15 cellular contexts compared by ENCODE assay signal in genomic region chr10:68469838-68470237, GRCh38. TPM values are rescaled to one million over a fixed set of nuclear protein-coding genes. Genes with fewer than 3 reads are reported as not detected.
DNase-seq lines count a peak whose midpoint lies in the region; ATAC-seq, FAIRE-seq and TF ChIP-seq lines count a peak whose summit lies in the region.
"Had no signal": no experiment of that assay in that cellular context is flagged by ENCODE, and none has a peak within 500 bp of the region (broad histone marks: within the 10 kb centered on the region; RNA-seq: fewer than 3 reads in every experiment).

No MANE protein-coding gene starts in this region.

- no peak for TF ChIP-seq EP300 in GM12878 (IDR thresholded peaks at IDR 0.05; ENCODE audit: borderline replicate concordance in 1 of 2, control insufficient read depth in 1 of 2, low read depth in 2 of 2, low read length in 2 of 2)

- H3K79me2 ChIP-seq in Loucy (ENCODE audit: insufficient read depth, low read length) (peaks cover 59% of the 10 kb centered on the region), GM12878 (ENCODE audit: control insufficient read depth, insufficient read depth, low read length) (peaks cover 30% of the 10 kb centered on the region)

- no TSS peak for BruUV-seq in GM12878 (replicated peaks; lab: Mats Ljungman, UMichigan)

- H3K36me3 ChIP-seq in Loucy (ENCODE audit: insufficient read depth, low read length) (peaks cover 23% of the 10 kb centered on the region; the same call in 1 of the 2 replicates), GM12878 (ENCODE audit: control insufficient read depth in 2 of 2, insufficient read depth in 2 of 2, low read length in 1 of 2) (no peaks in the 10 kb centered on the region; a peak in 2 of 4 replicates)
- H3K36me3 ChIP-seq: adrenal gland had no signal

- CTCF ChIA-PET in GM12878 (lab: Yijun Ruan, JAX): no interaction called here

- H3K9ac ChIP-seq in Loucy (ENCODE audit: low read depth, low read length, poor library complexity, severe bottlenecking) (peak overlapping the region; percentile 98), GM12878 (ENCODE audit: control insufficient read depth, insufficient read depth, low read length) (peak overlapping the region; percentile 95; the same call in 1 of the 2 replicates)

- H3K27ac Mint-ChIP-seq in activated CD4-positive, alpha-beta T cell treated with anti-CD3 and anti-CD28 coated beads, Interleukin-2, amount 10 ng/mL, durations not matched to agents 24 days and 14 days: peak overlapping the region; percentile 32
- H3K27ac Mint-ChIP-seq in osteocyte (ENCODE audit: unreplicated experiment): no peak overlapping the region

- H3K4me3 ChIP-seq in Loucy (ENCODE audit: low read length, poor library complexity, severe bottlenecking) (peak overlapping the region; percentile 95), GM12878 (peak overlapping the region; percentile 84)
- H3K4me3 ChIP-seq: adrenal gland, lung, testis had no signal

- peaks cover 21% of the 10 kb centered on the region for H3K4me1 Mint-ChIP-seq in activated CD4-positive, alpha-beta T cell treated with anti-CD3 and anti-CD28 coated beads, Interleukin-2, amount 10 ng/mL, durations not matched to agents 24 days and 14 days
- peaks cover 28% of the 10 kb centered on the region for H3K4me1 Mint-ChIP-seq in osteocyte (ENCODE audit: unreplicated experiment)

- H2AFZ ChIP-seq in Loucy (ENCODE audit: low read length): no peak overlapping the region
- no peak overlapping the region for H2AFZ ChIP-seq in GM12878 (ENCODE audit: control insufficient read depth, low read depth, low read length)

- RAD21 ChIA-PET in GM12878 (lab: Charles Lee; ENCODE audit: unreplicated experiment): no interaction called here

- TF ChIP-seq CTCF in Loucy (conservative IDR thresholded peaks at IDR 0.05; ENCODE audit: low read length) (no peak), GM12878 (IDR thresholded peaks at IDR 0.05 in 2 of 3, conservative IDR thresholded peaks at IDR 0.05 in 1 of 3; ENCODE audit: control insufficient read depth in 2 of 3, extremely low read depth in 1 of 3, insufficient read depth in 1 of 3, low read depth in 3 of 3, low read length in 3 of 3) (no peak), osteocyte (IDR thresholded peaks at IDR 0.05) (no peak)

- no peaks in the 10 kb centered on the region for H3K9me3 Mint-ChIP-seq in activated CD4-positive, alpha-beta T cell treated with anti-CD3 and anti-CD28 coated beads, Interleukin-2, amount 10 ng/mL, durations not matched to agents 24 days and 14 days
- H3K9me3 Mint-ChIP-seq in osteocyte (ENCODE audit: unreplicated experiment): no peaks in the 10 kb centered on the region

- peaks cover 38% of the 10 kb centered on the region for H3K36me3 Mint-ChIP-seq in activated CD4-positive, alpha-beta T cell treated with anti-CD3 and anti-CD28 coated beads, Interleukin-2, amount 10 ng/mL, durations not matched to agents 24 days and 14 days (ENCODE audit: low read depth)
- no peaks in the 10 kb centered on the region for H3K36me3 Mint-ChIP-seq in osteocyte (ENCODE audit: unreplicated experiment)

- intact Hi-C loops in activated CD4-positive, alpha-beta T cell treated with anti-CD3 and anti-CD28 coated beads, Interleukin-2, amount 10 ng/mL, durations not matched to agents 24 days and 14 days (cut with micrococcal nuclease): no loop called here
- intact Hi-C loops in GM12878 (cut with micrococcal nuclease; ENCODE audit: unreplicated experiment): no loop called here

- no peak for ATAC-seq in GM12878
- no peak for ATAC-seq in GM21576 (IDR thresholded peaks at IDR 0.05; ENCODE audit: unreplicated experiment)

- no peak for DNase-seq in activated CD4-positive, alpha-beta T cell treated with anti-CD3 and anti-CD28 coated beads, Interleukin-2, amount 10 ng/mL, durations not matched to agents 24 days and 14 days
- no peak for DNase-seq in activated CD4-positive, alpha-beta T cell treated with anti-CD3 and anti-CD28 coated beads for 48 hours
- DNase-seq in GM12878 (ENCODE audit: low read depth, low spot score) (no peak), osteocyte (ENCODE audit: extremely low spot score, unreplicated experiment) (no peak), cerebellum (ENCODE audit: low spot score) (no peak), T1000 (lab: John Stamatoyannopoulos, UW) (no peak)
- DNase-seq: activated CD4-positive, CD25-positive, alpha-beta regulatory T cell treated with anti-CD3 and anti-CD28 coated beads, Interleukin-2, amount 50 U/mL, for 72 hours; adrenal gland; effector CD8-positive, alpha-beta T cell; NCI-H1417 treated with DMSO at 0.1 percent for 48 hours; NCI-H524; testis had no signal

- in situ Hi-C loops in GM12878 (cut with MboI): no loop called here

- H3K27me3 ChIP-seq in Loucy (ENCODE audit: insufficient read depth, low read length, poor library complexity, severe bottlenecking): no peaks in the 10 kb centered on the region
- no peaks in the 10 kb centered on the region for H3K27me3 ChIP-seq in GM12878 (replicated peaks in 1 of 2; ENCODE audit: control insufficient read depth in 2 of 2, insufficient read depth in 2 of 2, low read length in 1 of 2)
- H3K27me3 ChIP-seq: adrenal gland, testis had no signal

- H3K4me1 ChIP-seq in Loucy (ENCODE audit: insufficient read depth, low read length, poor library complexity, severe bottlenecking) (peaks cover 17% of the 10 kb centered on the region), GM12878 (ENCODE audit: control insufficient read depth, insufficient read depth, low read length) (peaks cover 2% of the 10 kb centered on the region; the same call in 1 of the 2 replicates)

- no peak for TF ChIP-seq POLR2A in GM12878 (IDR thresholded peaks at IDR 0.05; ENCODE audit: low read depth, low read length)

- no peak for FAIRE-seq in GM12878 (lab: Jason Lieb, UNC)

- no peaks in the 10 kb centered on the region for H3K27me3 Mint-ChIP-seq in activated CD4-positive, alpha-beta T cell treated with anti-CD3 and anti-CD28 coated beads, Interleukin-2, amount 10 ng/mL, durations not matched to agents 24 days and 14 days
- no peaks in the 10 kb centered on the region for H3K27me3 Mint-ChIP-seq in osteocyte (ENCODE audit: unreplicated experiment)

- peak overlapping the region; percentile 84 for H3K4me2 ChIP-seq in Loucy (ENCODE audit: low read depth, low read length, poor library complexity, severe bottlenecking)
- H3K4me2 ChIP-seq in GM12878 (ENCODE audit: control insufficient read depth, insufficient read depth): peak overlapping the region; percentile 56

- peak overlapping the region; percentile 97 for H3K4me3 Mint-ChIP-seq in activated CD4-positive, alpha-beta T cell treated with anti-CD3 and anti-CD28 coated beads, Interleukin-2, amount 10 ng/mL, durations not matched to agents 24 days and 14 days
- peak overlapping the region; percentile 99 for H3K4me3 Mint-ChIP-seq in osteocyte (ENCODE audit: unreplicated experiment)

- 85% methylated on average over 4 of the region's 4 CpGs for WGBS in GM12878 (ENCODE audit: insufficient coverage, insufficient replicate concordance, low lambda C conversion rate, missing lambda C conversion rate)

- H4K20me1 ChIP-seq in Loucy (ENCODE audit: insufficient read depth, low read length, poor library complexity, severe bottlenecking): peaks cover 30% of the 10 kb centered on the region
- H4K20me1 ChIP-seq in GM12878 (ENCODE audit: control insufficient read depth, insufficient read depth): no peaks in the 10 kb centered on the region

- TF ChIP-seq RAD21 in GM12878 (IDR thresholded peaks at IDR 0.05; ENCODE audit: insufficient read depth, low read depth, low read length): no peak

- H3K9me3 ChIP-seq in Loucy (ENCODE audit: insufficient read depth, low read depth, low read length) (no peaks in the 10 kb centered on the region), GM12878 (replicated peaks; ENCODE audit: control insufficient read depth, insufficient read depth, low read length) (no peaks in the 10 kb centered on the region)
- H3K9me3 ChIP-seq: adrenal gland, testis had no signal

- no peak overlapping the region for H3K27ac ChIP-seq in GM12878 (ENCODE audit: control insufficient read depth, insufficient read depth)
- H3K27ac ChIP-seq: adrenal gland, testis had no signal

- H3F3A ChIP-seq in Loucy (ENCODE audit: low read depth): peaks cover 3% of the 10 kb centered on the region; the same call in 1 of the 2 replicates

- POLR2A ChIA-PET in GM12878 (lab: Charles Lee): no interaction called here

- SMC1A ChIA-PET in GM12878 (lab: Charles Lee; ENCODE audit: uncharacterized antibody, unreplicated experiment): interaction anchor here (1.4 kb wide), 1 partner anchor 13 kb away, joined by 5 read pairs; no protein-coding TSS in a partner anchor

- no peaks in the 10 kb centered on the region for H3K9me2 ChIP-seq in Loucy (replicated peaks; ENCODE audit: low read depth, low read length)

RNA-seq across cellular contexts. Expression of gene DNA2, which starts 1.9 kb away (rescaled TPM):
- 58.0 and 59.1 TPM in 2 replicates for total RNA-seq in activated CD4-positive, alpha-beta T cell treated with anti-CD3 and anti-CD28 coated beads, Interleukin-2, amount 10 ng/mL, durations not matched to agents 24 days and 14 days
- 92.0 and 95.9 TPM in 2 replicates for total RNA-seq in GM12878 (2013; cell fraction: nucleolus; rRNA removed)
- 36.2 and 38.1 TPM in 2 replicates for total RNA-seq in GM12878 (2014; rRNA removed)
- 35.8 and 40.9 TPM in 2 replicates for total RNA-seq in GM12878 (2014; rRNA removed; fragmentation: Illumina TruSeq; extraction: Trizol)
- 34.8 and 41.8 TPM in 2 replicates for total RNA-seq in GM12878 (2021)
- 5.9 TPM for polyA plus RNA-seq in GM12878 (2011; ENCODE audit: low read depth)
- 29.2 and 45.7 TPM in 2 replicates for polyA plus RNA-seq in GM12878 (2011; rRNA removed)
- polyA plus RNA-seq in GM12878 (2011; cell fraction: cytosol; rRNA removed): 8.3 and 10.5 TPM in 2 replicates
- polyA plus RNA-seq in GM12878 (2011; cell fraction: nucleus; rRNA removed): 23.2 and 32.3 TPM in 2 replicates
- 7.5 and 11.0 TPM in 2 replicates for polyA plus RNA-seq in GM12878 (2012)
- 32.6 and 38.5 TPM in 2 replicates for polyA plus RNA-seq in GM12878 (2014; fragmentation: Illumina TruSeq; extraction: Trizol)
- polyA plus RNA-seq in GM12878 (2014; fragmentation: Nextera tagmentation; extraction: Ambion mirVana): 10 to 100 TPM; 17.7 to 19.6 TPM
- polyA plus RNA-seq in GM12878 (2014; rRNA removed): 20.2 and 21.9 TPM in 2 replicates
- 10 to 100 TPM; 25.7 to 27.7 TPM for polyA plus RNA-seq in GM12878 (2016; fragmentation: Nextera tagmentation; extraction: Ambion mirVana)
- polyA minus RNA-seq in GM12878 (2011; rRNA and poly(A)+ RNA removed): 13.7 and 20.7 TPM in 2 replicates
- polyA minus RNA-seq in GM12878 (2011; cell fraction: cytosol; rRNA and poly(A)+ RNA removed): 10.3 and 11.3 TPM in 2 replicates
- polyA minus RNA-seq in GM12878 (2011; cell fraction: nucleus; rRNA and poly(A)+ RNA removed): 8.5 and 16.0 TPM in 2 replicates
- 6.0 and 8.2 TPM in 2 replicates for total RNA-seq in osteocyte
- 30.8 TPM for total RNA-seq in cerebellum

RNA-seq across cellular contexts. Expression of gene SLC25A16, which starts 57.5 kb away (rescaled TPM):
- total RNA-seq in activated CD4-positive, alpha-beta T cell treated with anti-CD3 and anti-CD28 coated beads, Interleukin-2, amount 10 ng/mL, durations not matched to agents 24 days and 14 days: 15.3 and 15.9 TPM in 2 replicates
- 41.1 and 46.2 TPM in 2 replicates for total RNA-seq in GM12878 (2013; cell fraction: nucleolus; rRNA removed)
- 7.7 and 9.6 TPM in 2 replicates for total RNA-seq in GM12878 (2014; rRNA removed)
- total RNA-seq in GM12878 (2014; rRNA removed; fragmentation: Illumina TruSeq; extraction: Trizol): 8.6 and 11.2 TPM in 2 replicates
- total RNA-seq in GM12878 (2021): 12.9 TPM in 2 replicates
- 3.9 TPM for polyA plus RNA-seq in GM12878 (2011; ENCODE audit: low read depth)
- polyA plus RNA-seq in GM12878 (2011; rRNA removed): 13.5 and 24.3 TPM in 2 replicates
- polyA plus RNA-seq in GM12878 (2011; cell fraction: cytosol; rRNA removed): 4.2 and 4.4 TPM in 2 replicates
- 10.7 and 12.7 TPM in 2 replicates for polyA plus RNA-seq in GM12878 (2011; cell fraction: nucleus; rRNA removed)
- polyA plus RNA-seq in GM12878 (2012): 4.4 and 5.1 TPM in 2 replicates
- polyA plus RNA-seq in GM12878 (2014; fragmentation: Illumina TruSeq; extraction: Trizol): 4.8 and 5.5 TPM in 2 replicates
- 1 to 10 TPM; 2.2 to 4.2 TPM for polyA plus RNA-seq in GM12878 (2014; fragmentation: Nextera tagmentation; extraction: Ambion mirVana)
- 6.1 and 8.1 TPM in 2 replicates for polyA plus RNA-seq in GM12878 (2014; rRNA removed)
- polyA plus RNA-seq in GM12878 (2016; fragmentation: Nextera tagmentation; extraction: Ambion mirVana): 10 to 100 TPM in 1 of 2 experiments, 1 to 10 TPM in 1; 8.3 to 11.1 TPM
- 9.1 and 20.0 TPM in 2 replicates for polyA minus RNA-seq in GM12878 (2011; rRNA and poly(A)+ RNA removed)
- 4.3 and 6.2 TPM in 2 replicates for polyA minus RNA-seq in GM12878 (2011; cell fraction: cytosol; rRNA and poly(A)+ RNA removed)
- 4.6 and 8.2 TPM in 2 replicates for polyA minus RNA-seq in GM12878 (2011; cell fraction: nucleus; rRNA and poly(A)+ RNA removed)
- total RNA-seq in osteocyte: 21.9 and 26.5 TPM in 2 replicates
- total RNA-seq in cerebellum: 27.1 TPM
